17 cellular contexts compared by ENCODE assay signal in the genomic region with DNA sequence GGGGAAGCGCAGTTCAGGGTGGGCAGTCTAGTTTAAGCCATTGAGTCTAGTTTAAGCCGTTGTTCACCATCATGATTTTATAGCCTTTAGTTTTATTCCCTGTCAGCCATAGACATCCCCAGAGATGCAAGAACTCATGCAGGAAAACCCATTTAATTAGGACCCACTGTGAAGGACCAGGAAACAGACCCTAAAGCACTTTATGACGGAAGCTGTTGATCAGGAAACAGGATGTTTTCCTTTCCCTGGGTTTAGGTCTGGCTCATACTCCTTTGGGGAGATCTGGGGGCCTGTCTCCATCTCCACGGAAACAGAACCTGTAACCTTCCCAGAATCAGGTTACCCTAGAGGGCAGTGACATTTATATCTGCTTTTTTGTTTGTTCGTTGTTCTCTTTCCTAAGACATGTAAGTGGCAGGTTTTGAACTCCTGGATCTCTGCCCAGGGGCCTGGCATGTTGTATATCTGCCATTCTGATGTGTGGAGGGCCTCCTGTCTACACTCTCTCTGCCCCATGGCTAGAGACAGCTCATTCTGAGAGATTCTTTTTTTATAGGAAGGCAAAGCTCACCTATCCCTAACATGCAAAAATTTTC.
"Had no signal": no experiment of that assay in that cellular context is flagged by ENCODE, and none has a peak within 500 bp of the region (broad histone marks: within the 10 kb centered on the region; RNA-seq: fewer than 3 reads in every experiment).

No MANE protein-coding gene starts in this region.

- H3K27ac ChIP-seq: brain microvascular endothelial cell, skin epidermis, transverse colon, vagina had no signal

- H3K27me3 ChIP-seq: brain microvascular endothelial cell, transverse colon, vagina had no signal

- H3K4me1 ChIP-seq: vagina had no signal

- ATAC-seq: left colon, natural killer cell had no signal

- H3K4me3 ChIP-seq: skin epidermis, transverse colon, vagina had no signal

- H3K36me3 ChIP-seq: brain microvascular endothelial cell, transverse colon, vagina had no signal

- DNase-seq: activated CD4-positive, alpha-beta T cell treated with anti-CD3 and anti-CD28 coated beads, Interleukin-2, amount 10 ng/mL, durations not matched to agents 7 days and 5 days; activated CD8-positive, alpha-beta memory T cell treated with anti-CD3 and anti-CD28 coated beads for 24 hours; activated naive CD4-positive, alpha-beta T cell; activated naive CD8-positive, alpha-beta T cell treated with anti-CD3 and anti-CD28 coated beads, Interleukin-2, amount 10 ng/mL, durations not matched to agents 7 days and 5 days; brain microvascular endothelial cell; effector memory CD4-positive, alpha-beta T cell; foreskin melanocyte; left colon; mesenchymal stem cell; natural killer cell; stimulated activated CD4-positive, alpha-beta T cell treated with anti-CD3 and anti-CD28 coated beads, Interleukin-15, amount 100 ng/mL, for 24 hours; stimulated activated CD4-positive, alpha-beta T cell treated with anti-CD3 and anti-CD28 coated beads, Interleukin-4, amount 100 ng/mL, for 24 hours; stimulated activated naive CD4-positive, alpha-beta T cell treated with Interleukin-2 at 50 U/mL for 16 hours; T-helper 9 cell; transverse colon had no signal

- H3K9me3 ChIP-seq: transverse colon, vagina had no signal
